ENCODE assay signal across 8 cellular contexts in genomic region chr15:39919740-39920509, GRCh38. TPM values are rescaled to one million over a fixed set of nuclear protein-coding genes. Genes with fewer than 3 reads are reported as not detected.
A peak's percentile ranks its signal among the peaks of the same experiment; 100 is the strongest.
DNase-seq lines count a peak whose midpoint lies in the region; ATAC-seq, FAIRE-seq and TF ChIP-seq lines count a peak whose summit lies in the region.

GPR176 (minus strand) TSS chr15:39920266; CDS start chr15:39920026, 240 bp downstream.

- no peaks in the 10 kb centered on the region for H3K9me3 ChIP-seq in OCI-LY7 (ENCODE audit: low read length)
- no peaks in the 10 kb centered on the region for H3K9me3 ChIP-seq in vagina

- no peaks in the 10 kb centered on the region for H3K79me2 ChIP-seq in OCI-LY7 (ENCODE audit: insufficient read depth, low read depth, low read length)

- CTCF ChIA-PET in OCI-LY7 (lab: Charles Lee; ENCODE audit: unreplicated experiment) = no interaction called here
- CTCF ChIA-PET in activated naive CD4-positive, alpha-beta T cell treated with anti-CD3 and anti-CD28 coated beads, Interleukin-2, amount 10 ng/mL, durations not matched to agents 7 days and 5 days (lab: Charles Lee) = interaction anchor here (1.5 kb wide), 1 partner anchor 15 kb away, joined by 4 read pairs; no protein-coding TSS in a partner anchor

- H3K4me3 ChIP-seq in OCI-LY7 (ENCODE audit: low read depth, low read length, poor library complexity, severe bottlenecking) (peak within 1 kb of the TSS; percentile 67), foreskin fibroblast (ENCODE audit: low read depth in 1 of 2, low read length in 2 of 2) (peak within 1 kb of the TSS; percentile 68 to 76), vagina (peak within 1 kb of the TSS; percentile 82 to 85)

- no peaks in the 10 kb centered on the region for H3K27me3 ChIP-seq in vagina

- H3K27ac Mint-ChIP-seq in activated naive CD4-positive, alpha-beta T cell treated with anti-CD3 and anti-CD28 coated beads, Interleukin-2, amount 10 ng/mL, durations not matched to agents 7 days and 5 days = no peak within 1 kb of the TSS
- H3K27ac Mint-ChIP-seq in natural killer cell treated with Interleukin-12 subunit alpha and Interleukin-12 subunit beta and Interleukin-15 and Interleukin-18, amount 100 ng/mL, for 72 hours = peak within 1 kb of the TSS in 1 of 2 donors; percentile 30

- peaks cover 57% of the 10 kb centered on the region for H3K27me3 Mint-ChIP-seq in activated naive CD4-positive, alpha-beta T cell treated with anti-CD3 and anti-CD28 coated beads, Interleukin-2, amount 10 ng/mL, durations not matched to agents 7 days and 5 days
- peaks cover 15 to 20% of the 10 kb centered on the region in 2 donors for H3K27me3 Mint-ChIP-seq in natural killer cell treated with Interleukin-12 subunit alpha and Interleukin-12 subunit beta and Interleukin-15 and Interleukin-18, amount 100 ng/mL, for 72 hours

- H3K9me3 Mint-ChIP-seq in activated naive CD4-positive, alpha-beta T cell treated with anti-CD3 and anti-CD28 coated beads, Interleukin-2, amount 10 ng/mL, durations not matched to agents 7 days and 5 days = peaks cover 7% of the 10 kb centered on the region
- H3K9me3 Mint-ChIP-seq in natural killer cell treated with Interleukin-12 subunit alpha and Interleukin-12 subunit beta and Interleukin-15 and Interleukin-18, amount 100 ng/mL, for 72 hours = no peaks in the 10 kb centered on the region

- H3K36me3 ChIP-seq in OCI-LY7 (ENCODE audit: insufficient read depth, low read length) (no peaks in the 10 kb centered on the region), vagina (no peaks in the 10 kb centered on the region)

- DNase-seq in COR-L47 (lab: John Stamatoyannopoulos, UW) = peak; percentile 21
- DNase-seq in H54 (ENCODE audit: insufficient read length, low spot score) = peak; percentile 63
- DNase-seq in OCI-LY7 (ENCODE audit: low spot score) = no peak
- peak; percentile 38 for DNase-seq in activated naive CD4-positive, alpha-beta T cell treated with anti-CD3 and anti-CD28 coated beads, Interleukin-2, amount 10 ng/mL, durations not matched to agents 7 days and 5 days
- peak; percentile 94 to 97 for DNase-seq in foreskin fibroblast
- peak; percentile 65 for DNase-seq in natural killer cell treated with Interleukin-12 subunit alpha and Interleukin-12 subunit beta and Interleukin-15 and Interleukin-18, amount 100 ng/mL, for 72 hours (ENCODE audit: low spot score)
- DNase-seq in vagina (ENCODE audit: extremely low spot score in 2 of 2) = no peak
- no peak for DNase-seq in NCI-H2081 treated with DMSO at 0.1 percent for 48 hours (lab: John Stamatoyannopoulos, UW)

- TF ChIP-seq CTCF in OCI-LY7 (conservative IDR thresholded peaks at IDR 0.05; ENCODE audit: low read length) (no peak), foreskin fibroblast (IDR thresholded peaks at IDR 0.05; ENCODE audit: low read depth, low read length) (no peak), vagina (IDR thresholded peaks at IDR 0.05) (no peak)

- POLR2A ChIA-PET in OCI-LY7 (lab: Charles Lee) = no interaction called here

- peak; percentile 51 to 60 for ATAC-seq in natural killer cell treated with Interleukin-12 subunit alpha and Interleukin-12 subunit beta and Interleukin-15 and Interleukin-18, amount 100 ng/mL, for 72 hours

- peak within 1 kb of the TSS; percentile 76 for H3K4me2 ChIP-seq in OCI-LY7 (ENCODE audit: low read length)

- peaks cover 24% of the 10 kb centered on the region for H3K4me1 Mint-ChIP-seq in activated naive CD4-positive, alpha-beta T cell treated with anti-CD3 and anti-CD28 coated beads, Interleukin-2, amount 10 ng/mL, durations not matched to agents 7 days and 5 days
- peaks cover 14% of the 10 kb centered on the region in 2 donors for H3K4me1 Mint-ChIP-seq in natural killer cell treated with Interleukin-12 subunit alpha and Interleukin-12 subunit beta and Interleukin-15 and Interleukin-18, amount 100 ng/mL, for 72 hours (ENCODE audit: low read depth in 2 of 2)

- intact Hi-C loops in OCI-LY7 (cut with micrococcal nuclease; ENCODE audit: unreplicated experiment) (no loop called here), vagina (cut with DNase I) (no loop called here)

- TF ChIP-seq POLR2A in H54 (IDR thresholded peaks at IDR 0.05; ENCODE audit: low read depth, low read length) = peak; percentile 70
- TF ChIP-seq POLR2A in vagina (IDR thresholded peaks at IDR 0.05) = peak in 1 of 2 donors; percentile 21

- H4K20me1 ChIP-seq in OCI-LY7 (ENCODE audit: insufficient read depth, low read length) = no peaks in the 10 kb centered on the region

- peak within 1 kb of the TSS; percentile 95 for H2AFZ ChIP-seq in OCI-LY7 (ENCODE audit: low read length)

- H3K4me1 ChIP-seq in OCI-LY7 (ENCODE audit: insufficient read depth, low read length, poor library complexity, severe bottlenecking) (peaks cover 6% of the 10 kb centered on the region), vagina (peaks cover 6% of the 10 kb centered on the region)

- FAIRE-seq in H54 (lab: Jason Lieb, UNC) = peak; percentile 73

- BruUV-seq in OCI-LY7 (replicated peaks; lab: Mats Ljungman, UMichigan) = no TSS peak

- peaks cover 7% of the 10 kb centered on the region for H3K36me3 Mint-ChIP-seq in activated naive CD4-positive, alpha-beta T cell treated with anti-CD3 and anti-CD28 coated beads, Interleukin-2, amount 10 ng/mL, durations not matched to agents 7 days and 5 days
- H3K36me3 Mint-ChIP-seq in natural killer cell treated with Interleukin-12 subunit alpha and Interleukin-12 subunit beta and Interleukin-15 and Interleukin-18, amount 100 ng/mL, for 72 hours = peaks cover 7% of the 10 kb centered on the region

- peak within 1 kb of the TSS; percentile 81 for H3K4me3 Mint-ChIP-seq in activated naive CD4-positive, alpha-beta T cell treated with anti-CD3 and anti-CD28 coated beads, Interleukin-2, amount 10 ng/mL, durations not matched to agents 7 days and 5 days
- peak within 1 kb of the TSS; percentile 90 for H3K4me3 Mint-ChIP-seq in natural killer cell treated with Interleukin-12 subunit alpha and Interleukin-12 subunit beta and Interleukin-15 and Interleukin-18, amount 100 ng/mL, for 72 hours

- H3K9me2 ChIP-seq in OCI-LY7 (ENCODE audit: insufficient read depth, low read length) = no peaks in the 10 kb centered on the region

- H3K27ac ChIP-seq in OCI-LY7 (ENCODE audit: low read depth, low read length, poor library complexity, severe bottlenecking) (no peak within 1 kb of the TSS), vagina (peak within 1 kb of the TSS; percentile 92)

RNA-seq across cellular contexts. Expression of gene GPR176, which starts in this region (rescaled TPM):
- total RNA-seq in OCI-LY7 (2014; rRNA removed; shearing (Covaris generic)) = 0.57 TPM in 1 of 2 replicates, not detected in the other
- total RNA-seq in OCI-LY7 (2022) (not detected in 2 replicates), vagina (5.4 TPM)
- total RNA-seq in natural killer cell treated with Interleukin-12 subunit alpha and Interleukin-12 subunit beta and Interleukin-15 and Interleukin-18, amount 100 ng/mL, for 72 hours = under 1 TPM; 0.07 to 0.14 TPM

Comparison
In these comparisons a context has a peak if more than half of its experiments do, and no peak if none do; other contexts are left out.
1. Peak in DNase-seq and ATAC-seq in natural killer cell treated with Interleukin-12 subunit alpha and Interleukin-12 subunit beta and Interleukin-15 and Interleukin-18, amount 100 ng/mL, for 72 hours; RNA of the gene not detected or under 1 TPM.
2. DNase-seq: peak in COR-L47 (single experiment), H54 (single experiment), activated naive CD4-positive, alpha-beta T cell treated with anti-CD3 and anti-CD28 coated beads, Interleukin-2, amount 10 ng/mL, durations not matched to agents 7 days and 5 days (single experiment) and foreskin fibroblast (2 of 2); none in OCI-LY7 (single experiment), vagina (0 of 2) and NCI-H2081 treated with DMSO at 0.1 percent for 48 hours (single experiment).
3. Peak in every context shown above with its lines, with median percentiles within 50 percentile points of each other: H3K4me3 ChIP-seq.